Comparison of ENCODE assay signal across 10 cellular contexts in the genomic region with DNA sequence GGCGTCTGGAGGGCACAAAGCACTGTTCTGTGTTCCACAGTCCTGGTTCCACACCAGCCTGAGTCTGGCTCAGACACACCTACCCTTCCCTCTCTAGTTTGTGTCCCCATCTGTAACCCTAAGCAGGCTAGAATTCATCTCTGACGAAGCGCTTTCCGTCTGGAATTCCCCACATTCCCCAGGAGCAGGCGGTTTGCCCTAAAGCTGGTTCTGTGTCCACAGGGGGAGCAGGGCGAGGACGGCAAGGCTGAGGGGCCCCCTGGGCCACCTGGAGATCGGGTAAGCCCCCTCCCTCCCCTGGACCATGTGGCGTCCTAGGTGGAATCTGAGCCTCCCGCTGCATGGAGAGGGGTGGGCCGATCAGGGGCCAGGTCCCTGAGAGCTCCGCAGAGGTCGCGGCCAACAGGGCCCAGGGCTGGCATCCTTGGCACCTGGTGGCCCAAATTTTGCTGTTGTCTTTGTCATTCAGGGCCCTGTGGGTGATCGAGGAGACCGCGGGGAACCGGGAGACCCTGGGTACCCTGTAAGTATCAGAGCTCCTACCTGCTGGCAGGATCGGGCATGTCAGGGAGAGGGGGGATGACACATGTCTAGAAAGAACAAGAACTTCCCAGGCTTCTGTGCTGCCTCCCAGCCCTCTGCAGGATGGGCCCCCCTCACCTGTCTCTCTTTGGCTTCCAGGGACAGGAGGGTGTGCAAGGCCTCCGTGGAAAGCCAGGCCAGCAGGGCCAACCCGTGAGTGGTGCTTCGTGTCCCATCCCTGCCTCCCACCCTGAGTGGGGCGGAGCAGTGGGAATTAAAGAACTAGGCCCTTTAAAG. TPM values are rescaled to one million over a fixed set of nuclear protein-coding genes. Genes with fewer than 3 reads are reported as not detected.
DNase-seq lines count a peak whose midpoint lies in the region; ATAC-seq and TF ChIP-seq lines count a peak whose summit lies in the region.
"Had no signal": no experiment of that assay in that cellular context is flagged by ENCODE, and none has a peak within 500 bp of the region (broad histone marks: within the 10 kb centered on the region; RNA-seq: fewer than 3 reads in every experiment).

No MANE protein-coding gene starts in this region.

- no peak overlapping the region for H3K4me2 ChIP-seq in neural progenitor cell

- no peaks in the 10 kb centered on the region for H3K9me3 ChIP-seq in neural progenitor cell (ENCODE audit: low read depth)
- H3K9me3 ChIP-seq in testis, result no peaks in the 10 kb centered on the region

- 69 to 79% methylated on average over 18 to 23 of the region's 23 CpGs for WGBS in testis, 2 donors

- H3K36me3 Mint-ChIP-seq in endothelial cell (ENCODE audit: low read depth, unreplicated experiment), result peaks cover 30% of the 10 kb centered on the region
- H3K36me3 Mint-ChIP-seq in neural progenitor cell, result peaks cover 10% of the 10 kb centered on the region
- H3K36me3 Mint-ChIP-seq: activated naive CD4-positive, alpha-beta T cell treated with anti-CD3 and anti-CD28 coated beads, Interleukin-2, amount 50 U/mL, for 24 hours; IgD-negative memory B cell had no signal

- H3K27ac Mint-ChIP-seq in endothelial cell (ENCODE audit: unreplicated experiment) (peak overlapping the region; percentile 57), neural progenitor cell (peak overlapping the region; percentile 60)
- H3K27ac Mint-ChIP-seq: activated naive CD4-positive, alpha-beta T cell treated with anti-CD3 and anti-CD28 coated beads, Interleukin-2, amount 50 U/mL, for 24 hours; IgD-negative memory B cell had no signal

- H3K4me1 Mint-ChIP-seq in endothelial cell (ENCODE audit: unreplicated experiment), result peaks cover 10% of the 10 kb centered on the region
- peaks cover 23% of the 10 kb centered on the region for H3K4me1 Mint-ChIP-seq in neural progenitor cell
- H3K4me1 Mint-ChIP-seq: activated naive CD4-positive, alpha-beta T cell treated with anti-CD3 and anti-CD28 coated beads, Interleukin-2, amount 50 U/mL, for 24 hours had no signal

- H3K4me3 ChIP-seq in AG10803 (ENCODE audit: low read length) (no peak overlapping the region), neural progenitor cell (no peak overlapping the region), testis (no peak overlapping the region)

- peak; percentile 17 for TF ChIP-seq CTCF in AG10803 (conservative IDR thresholded peaks at IDR 0.05; ENCODE audit: low read length)
- no peak for TF ChIP-seq CTCF in endothelial cell (IDR thresholded peaks at IDR 0.05; ENCODE audit: unreplicated experiment)
- TF ChIP-seq CTCF in neural progenitor cell (IDR thresholded peaks at IDR 0.05), result no peak
- no peak for TF ChIP-seq CTCF in testis (IDR thresholded peaks at IDR 0.05)

- H3K4me1 ChIP-seq in neural progenitor cell (peaks cover 18% of the 10 kb centered on the region), testis (peaks cover 6% of the 10 kb centered on the region)

- H3K36me3 ChIP-seq in neural progenitor cell, result no peaks in the 10 kb centered on the region
- H3K36me3 ChIP-seq in testis (ENCODE audit: low read depth, missing control alignments), result no peaks in the 10 kb centered on the region

- DNase-seq in AG10803 (ENCODE audit: low read depth) (peak; percentile 78), NCI-H2171 (lab: John Stamatoyannopoulos, UW) (peak; percentile 77), endothelial cell (ENCODE audit: low spot score) (no peak), neural progenitor cell (ENCODE audit: low spot score) (peak; percentile 64), NCI-H510A (lab: John Stamatoyannopoulos, UW) (no peak), foreskin melanocyte (no peak), testis (no peak)
- DNase-seq in stimulated activated naive CD8-positive, alpha-beta T cell treated with anti-CD3 and anti-CD28 coated beads, Interleukin-15, Interleukin-2, amounts not matched to agents 100 U/mL and 50 U/mL, for 24 hours, result no peak

- H3K27me3 ChIP-seq in neural progenitor cell, result no peaks in the 10 kb centered on the region
- no peaks in the 10 kb centered on the region for H3K27me3 ChIP-seq in testis

- no peak overlapping the region for H3K9ac ChIP-seq in neural progenitor cell

- H3K27me3 Mint-ChIP-seq in endothelial cell (ENCODE audit: unreplicated experiment), result peaks cover 3% of the 10 kb centered on the region
- H3K27me3 Mint-ChIP-seq in neural progenitor cell (ENCODE audit: insufficient read depth, low read depth), result peaks cover 11% of the 10 kb centered on the region
- H3K27me3 Mint-ChIP-seq: activated naive CD4-positive, alpha-beta T cell treated with anti-CD3 and anti-CD28 coated beads, Interleukin-2, amount 50 U/mL, for 24 hours had no signal

- intact Hi-C loops in testis (cut with DNase I; ENCODE audit: low total_unique reads), result loop anchor here (10.0 kb wide), 1 partner anchor 204 kb away; no protein-coding TSS in a partner anchor

- peak overlapping the region; percentile 59 for H3K4me3 Mint-ChIP-seq in endothelial cell (ENCODE audit: unreplicated experiment)
- no peak overlapping the region for H3K4me3 Mint-ChIP-seq in neural progenitor cell
- H3K4me3 Mint-ChIP-seq: activated naive CD4-positive, alpha-beta T cell treated with anti-CD3 and anti-CD28 coated beads, Interleukin-2, amount 50 U/mL, for 24 hours; IgD-negative memory B cell had no signal

- no peak overlapping the region for H2AFZ ChIP-seq in neural progenitor cell (replicated peaks)

- no peaks in the 10 kb centered on the region for H4K20me1 ChIP-seq in neural progenitor cell (ENCODE audit: low read depth)

- H3F3A ChIP-seq in neural progenitor cell (ENCODE audit: low read depth), result no peaks in the 10 kb centered on the region

- no peak for ATAC-seq in stimulated activated naive CD8-positive, alpha-beta T cell treated with anti-CD3 and anti-CD28 coated beads, Interleukin-15, Interleukin-2, amounts not matched to agents 100 U/mL and 50 U/mL, for 24 hours

- no peak overlapping the region for H3K27ac ChIP-seq in neural progenitor cell
- H3K27ac ChIP-seq in testis, result no peak overlapping the region

- H3K79me2 ChIP-seq in neural progenitor cell (ENCODE audit: low read depth), result no peaks in the 10 kb centered on the region

- H3K9me3 Mint-ChIP-seq in endothelial cell (ENCODE audit: unreplicated experiment) (no peaks in the 10 kb centered on the region), neural progenitor cell (peaks cover 2% of the 10 kb centered on the region)
- H3K9me3 Mint-ChIP-seq: activated naive CD4-positive, alpha-beta T cell treated with anti-CD3 and anti-CD28 coated beads, Interleukin-2, amount 50 U/mL, for 24 hours; IgD-negative memory B cell had no signal

- no peak for TF ChIP-seq POLR2A in testis (IDR thresholded peaks at IDR 0.05)

RNA-seq across cellular contexts. Expression of a gene that starts 34.5 kb away (rescaled TPM):
- not detected for total RNA-seq in endothelial cell (ENCODE audit: unreplicated experiment)
- 1.5 TPM in 1 of 2 replicates, not detected in the other for total RNA-seq in neural progenitor cell (ENCODE audit: low replicate concordance)
- not detected for total RNA-seq in testis
- polyA plus RNA-seq in testis (ENCODE audit: insufficient read depth, low read depth, low replicate concordance), result 1.6 TPM
- polyA plus RNA-seq: IgD-negative memory B cell had no signal

RNA-seq across cellular contexts. Expression of a gene that starts 41.2 kb away (rescaled TPM):
- total RNA-seq in endothelial cell (ENCODE audit: unreplicated experiment), result not detected
- total RNA-seq in neural progenitor cell (ENCODE audit: low replicate concordance), result 0.43 TPM in 1 of 2 replicates, not detected in the other
- total RNA-seq in testis, result under 1 TPM in 1 of 2 donors, not detected in 1; 0.56 TPM
- 2.3 TPM for polyA plus RNA-seq in testis (ENCODE audit: insufficient read depth, low read depth, low replicate concordance)
- polyA plus RNA-seq: IgD-negative memory B cell had no signal

Comparison
In these comparisons a context has a peak if more than half of its experiments do, and no peak if none do; other contexts are left out.
1. DNase-seq: peak in AG10803 (single experiment), NCI-H2171 (single experiment) and neural progenitor cell (single experiment); none in endothelial cell (single experiment), NCI-H510A (single experiment), foreskin melanocyte (single experiment), stimulated activated naive CD8-positive, alpha-beta T cell treated with anti-CD3 and anti-CD28 coated beads, Interleukin-15, Interleukin-2, amounts not matched to agents 100 U/mL and 50 U/mL, for 24 hours (single experiment) and testis (single experiment).